ENCODE assay signal across 8 cellular contexts in the genomic region with DNA sequence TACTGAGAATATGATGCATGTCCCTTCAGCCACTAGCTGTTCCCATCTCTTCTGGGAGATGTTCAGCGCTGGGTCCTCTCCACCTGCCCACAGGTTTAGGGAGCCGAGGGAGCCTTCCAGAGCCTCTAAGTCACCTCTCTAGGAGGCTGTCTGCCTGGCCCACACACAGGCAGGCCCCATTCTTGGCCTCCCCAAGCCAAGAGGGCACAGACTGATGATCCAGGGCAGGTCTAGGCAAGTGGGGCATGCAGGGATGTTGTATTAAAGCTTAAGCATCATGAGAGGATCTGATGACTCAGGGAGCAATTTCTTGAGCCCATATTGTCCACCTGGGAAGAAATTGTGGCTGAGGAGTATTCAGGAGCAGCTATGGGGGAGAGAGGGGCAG. TPM values are rescaled to one million over a fixed set of nuclear protein-coding genes. Genes with fewer than 3 reads are reported as not detected.
DNase-seq lines count a peak whose midpoint lies in the region; ATAC-seq and TF ChIP-seq lines count a peak whose summit lies in the region.

No MANE protein-coding gene starts in this region.

- intact Hi-C loops in prostate gland (cut with DNase I) = loop anchor here (5.0 to 10.0 kb wide), 3 partner anchors 87 to 428 kb away; no protein-coding TSS in a partner anchor

- peaks cover 3% of the 10 kb centered on the region; the same call in 1 of the 2 replicates for H3K36me3 ChIP-seq in DOHH2 (ENCODE audit: control insufficient read depth, low read length)
- no peaks in the 10 kb centered on the region for H3K36me3 ChIP-seq in osteoblast (ENCODE audit: insufficient read depth, low read length)
- H3K36me3 ChIP-seq in prostate gland = no peaks in the 10 kb centered on the region

- no peaks in the 10 kb centered on the region for H3K9me3 Mint-ChIP-seq in activated naive CD8-positive, alpha-beta T cell treated with anti-CD3 and anti-CD28 coated beads, Interleukin-2, amount 50 U/mL, for 24 hours

- H2AFZ ChIP-seq in osteoblast (ENCODE audit: low read length) = no peak overlapping the region

- no peaks in the 10 kb centered on the region for H3K36me3 Mint-ChIP-seq in activated naive CD8-positive, alpha-beta T cell treated with anti-CD3 and anti-CD28 coated beads, Interleukin-2, amount 50 U/mL, for 24 hours (ENCODE audit: low read depth)

- H3F3A ChIP-seq in DOHH2 (ENCODE audit: control insufficient read depth, insufficient read depth) = peaks cover 18% of the 10 kb centered on the region

- no peak for TF ChIP-seq POLR2A in prostate gland (IDR thresholded peaks at IDR 0.05)

- H4K20me1 ChIP-seq in DOHH2 (ENCODE audit: control insufficient read depth, insufficient read depth, low read depth, low read length) (no peaks in the 10 kb centered on the region), osteoblast (ENCODE audit: insufficient read depth, low read length) (no peaks in the 10 kb centered on the region)

- TF ChIP-seq CTCF in DOHH2 (IDR thresholded peaks at IDR 0.05; ENCODE audit: low read depth, low read length, poor library complexity, severe bottlenecking) = no peak
- TF ChIP-seq CTCF in osteoblast (IDR thresholded peaks at IDR 0.05; ENCODE audit: extremely low read depth, low read depth, low read length) = no peak
- no peak for TF ChIP-seq CTCF in prostate gland (IDR thresholded peaks at IDR 0.05)

- peaks cover 46% of the 10 kb centered on the region for H3K4me1 Mint-ChIP-seq in activated naive CD8-positive, alpha-beta T cell treated with anti-CD3 and anti-CD28 coated beads, Interleukin-2, amount 50 U/mL, for 24 hours

- no peaks in the 10 kb centered on the region for H3K27me3 Mint-ChIP-seq in activated naive CD8-positive, alpha-beta T cell treated with anti-CD3 and anti-CD28 coated beads, Interleukin-2, amount 50 U/mL, for 24 hours

- H3K4me3 ChIP-seq in DOHH2 (ENCODE audit: low read length) (peak overlapping the region; percentile 54), osteoblast (ENCODE audit: insufficient read depth, low read length) (no peak overlapping the region), prostate gland (no peak overlapping the region)

- no peaks in the 10 kb centered on the region for H3K27me3 ChIP-seq in DOHH2 (ENCODE audit: control insufficient read depth, low read length)
- H3K27me3 ChIP-seq in osteoblast (ENCODE audit: insufficient read depth, low read length) = no peaks in the 10 kb centered on the region
- no peaks in the 10 kb centered on the region for H3K27me3 ChIP-seq in prostate gland (replicated peaks; ENCODE audit: insufficient read depth)

- peak overlapping the region; percentile 57 for H3K4me2 ChIP-seq in DOHH2 (ENCODE audit: low read length)
- H3K4me2 ChIP-seq in osteoblast (ENCODE audit: insufficient read depth, low read length) = peak overlapping the region; percentile 87

- H3K9me3 ChIP-seq in DOHH2 (ENCODE audit: control insufficient read depth, insufficient read depth, low read length) (peaks cover 4% of the 10 kb centered on the region; the same call in 1 of the 2 replicates), osteoblast (ENCODE audit: low read depth, low read length) (no peaks in the 10 kb centered on the region), prostate gland (no peaks in the 10 kb centered on the region)

- peak overlapping the region; percentile 89 for H3K4me3 Mint-ChIP-seq in activated naive CD8-positive, alpha-beta T cell treated with anti-CD3 and anti-CD28 coated beads, Interleukin-2, amount 50 U/mL, for 24 hours

- ATAC-seq in HG02642 (IDR thresholded peaks at IDR 0.05; ENCODE audit: poor library complexity, unreplicated experiment) (peak; percentile 1), GM21381 (IDR thresholded peaks at IDR 0.05; ENCODE audit: unreplicated experiment) (no peak)
- peak; percentile 2 for ATAC-seq in activated naive CD8-positive, alpha-beta T cell treated with anti-CD3 and anti-CD28 coated beads, Interleukin-2, amount 50 U/mL, for 24 hours

- no peaks in the 10 kb centered on the region for H3K9me2 ChIP-seq in DOHH2 (replicated peaks; ENCODE audit: control insufficient read depth, low read length)

- H3K27ac Mint-ChIP-seq in activated naive CD8-positive, alpha-beta T cell treated with anti-CD3 and anti-CD28 coated beads, Interleukin-2, amount 50 U/mL, for 24 hours = peak overlapping the region; percentile 91

- H3K79me2 ChIP-seq in DOHH2 (ENCODE audit: control insufficient read depth, low read length) (peaks cover 11% of the 10 kb centered on the region), osteoblast (ENCODE audit: insufficient read depth, low read length) (no peaks in the 10 kb centered on the region)

- H3K27ac ChIP-seq in DOHH2 (ENCODE audit: low read depth, low read length) = peak overlapping the region; percentile 58
- no peak overlapping the region for H3K27ac ChIP-seq in osteoblast (ENCODE audit: low read depth, low read length)
- H3K27ac ChIP-seq in prostate gland = no peak overlapping the region

- 83% methylated on average over 2 of the region's 2 CpGs for WGBS in prostate gland

- no peak for DNase-seq in activated naive CD8-positive, alpha-beta T cell treated with anti-CD3 and anti-CD28 coated beads, Interleukin-2, amount 50 U/mL, for 24 hours
- no peak for DNase-seq in osteoblast (ENCODE audit: insufficient read length, low spot score, missing footprints)
- DNase-seq in prostate gland (ENCODE audit: low spot score) = no peak
- no peak for DNase-seq in DMS53 (lab: John Stamatoyannopoulos, UW)
- no peak for DNase-seq in dermis blood vessel endothelial cell

- peaks cover 62% of the 10 kb centered on the region for H3K4me1 ChIP-seq in DOHH2 (ENCODE audit: control insufficient read depth, low read length)
- peaks cover 23% of the 10 kb centered on the region for H3K4me1 ChIP-seq in osteoblast (ENCODE audit: insufficient read depth, low read length)
- peaks cover 4% of the 10 kb centered on the region for H3K4me1 ChIP-seq in prostate gland (replicated peaks)

RNA-seq across cellular contexts. Expression of a gene that starts 19.9 kb away (rescaled TPM):
- total RNA-seq in osteoblast (3,633 and 4,065 TPM in 2 replicates), prostate gland (1,000 to 10,000 TPM; 1,100 to 3,014 TPM), dermis blood vessel endothelial cell (6,829 and 7,745 TPM in 2 replicates)

RNA-seq across cellular contexts. Expression of a gene that starts 44.4 kb away (rescaled TPM):
- 2.9 and 3.5 TPM in 2 replicates for total RNA-seq in osteoblast
- 10 to 100 TPM in 1 of 2 donors, not detected in 1; 10.3 TPM for total RNA-seq in prostate gland
- total RNA-seq in dermis blood vessel endothelial cell = 0.23 and 1.4 TPM in 2 replicates

RNA-seq across cellular contexts. Expression of a gene that starts 45.6 kb away (rescaled TPM):
- 68.7 and 74.2 TPM in 2 replicates for total RNA-seq in osteoblast
- 10 to 100 TPM; 20.5 to 33.1 TPM for total RNA-seq in prostate gland
- total RNA-seq in dermis blood vessel endothelial cell = 65.9 and 97.5 TPM in 2 replicates
